ENCODE assay signal across 11 cellular contexts in the genomic region with DNA sequence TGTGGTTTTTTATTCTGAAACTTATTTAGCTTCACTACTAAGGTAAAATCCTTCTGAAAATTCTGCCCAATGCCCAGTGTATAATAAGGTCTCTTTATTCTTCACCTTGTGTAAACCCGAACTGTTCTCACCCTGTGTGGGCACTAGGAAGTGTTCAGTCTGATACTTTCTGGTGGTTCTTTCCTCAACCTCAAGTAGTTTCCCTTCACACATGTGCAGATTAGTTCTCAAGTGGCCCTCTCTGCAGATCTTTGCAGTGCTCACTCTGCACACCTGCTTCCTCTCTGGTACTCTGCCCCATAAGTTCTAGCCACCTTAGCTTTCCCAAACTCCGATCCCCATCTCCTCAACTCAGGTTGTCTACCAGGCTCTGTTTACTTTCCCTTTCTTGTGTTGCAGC.
DNase-seq lines count a peak whose midpoint lies in the region; ATAC-seq, FAIRE-seq and TF ChIP-seq lines count a peak whose summit lies in the region.
"Had no signal": no experiment of that assay in that cellular context is flagged by ENCODE, and none has a peak within 500 bp of the region (broad histone marks: within the 10 kb centered on the region; RNA-seq: fewer than 3 reads in every experiment).

No MANE protein-coding gene starts in this region.

- H3K4me1 ChIP-seq in GM23338 (ENCODE audit: insufficient read depth) = peaks cover 7% of the 10 kb centered on the region
- H3K4me1 ChIP-seq in Peyer's patch = no peaks in the 10 kb centered on the region
- H3K4me1 ChIP-seq: esophagus squamous epithelium had no signal

- H3K36me3 ChIP-seq in bronchial epithelial cell (ENCODE audit: control insufficient read depth, insufficient read depth, low read length) (no peaks in the 10 kb centered on the region), GM23338 (ENCODE audit: insufficient read depth) (no peaks in the 10 kb centered on the region), Peyer's patch (no peaks in the 10 kb centered on the region)
- H3K36me3 ChIP-seq: esophagus squamous epithelium had no signal

- H3K27ac ChIP-seq in GM23338 (ENCODE audit: low read depth) (no peak overlapping the region), Peyer's patch (no peak overlapping the region)
- H3K27ac ChIP-seq: esophagus squamous epithelium had no signal

- H3K4me3 ChIP-seq in bronchial epithelial cell (ENCODE audit: low read depth, low read length) (no peak overlapping the region), GM23338 (no peak overlapping the region), Peyer's patch (no peak overlapping the region)
- H3K4me3 ChIP-seq: esophagus squamous epithelium had no signal

- H4K20me1 ChIP-seq in GM23338 (replicated peaks; ENCODE audit: insufficient read depth) = no peaks in the 10 kb centered on the region

- H3K4me3 Mint-ChIP-seq in GM23338 (no peak overlapping the region), type B pancreatic cell (no peak overlapping the region)

- no peaks in the 10 kb centered on the region for H3K36me3 Mint-ChIP-seq in GM23338 (ENCODE audit: low read depth)
- H3K36me3 Mint-ChIP-seq in type B pancreatic cell = no peaks in the 10 kb centered on the region

- H3K4me2 ChIP-seq in GM23338 = no peak overlapping the region
- H3K4me2 ChIP-seq: SK-N-SH had no signal

- H3K9me2 ChIP-seq in GM23338 (ENCODE audit: insufficient read depth) = no peaks in the 10 kb centered on the region
- H3K9me2 ChIP-seq: SK-N-SH had no signal

- H2AFZ ChIP-seq in GM23338 = no peak overlapping the region

- H3K9me3 ChIP-seq in Peyer's patch = no peaks in the 10 kb centered on the region
- H3K9me3 ChIP-seq: esophagus squamous epithelium, SK-N-SH had no signal

- H3K9me3 Mint-ChIP-seq in GM23338 = no peaks in the 10 kb centered on the region
- H3K9me3 Mint-ChIP-seq in type B pancreatic cell = peaks cover 4% of the 10 kb centered on the region

- H3K27ac Mint-ChIP-seq in GM23338 (no peak overlapping the region), type B pancreatic cell (no peak overlapping the region)

- FAIRE-seq in bronchial epithelial cell (lab: Jason Lieb, UNC) = peak; percentile 7

- no peaks in the 10 kb centered on the region for H3K27me3 Mint-ChIP-seq in GM23338 (ENCODE audit: insufficient read depth, low read depth, poor library complexity)
- H3K27me3 Mint-ChIP-seq in type B pancreatic cell = no peaks in the 10 kb centered on the region

- TF ChIP-seq POLR2A in Peyer's patch (IDR thresholded peaks at IDR 0.05) = no peak

- ATAC-seq in GM18519 (IDR thresholded peaks at IDR 0.05; ENCODE audit: low FRiP score, unreplicated experiment) (peak; percentile 82), GM21360 (IDR thresholded peaks at IDR 0.05; ENCODE audit: unreplicated experiment) (peak; percentile 72), HG03108 (IDR thresholded peaks at IDR 0.05; ENCODE audit: unreplicated experiment) (peak; percentile 89), GM23338 (no peak)

- TF ChIP-seq CTCF in bronchial epithelial cell (IDR thresholded peaks at IDR 0.05; ENCODE audit: insufficient read depth, low read length, severe bottlenecking) (no peak), GM23338 (conservative IDR thresholded peaks at IDR 0.05; ENCODE audit: low read depth in 2 of 2) (no peak), Peyer's patch (IDR thresholded peaks at IDR 0.05) (no peak), type B pancreatic cell (conservative IDR thresholded peaks at IDR 0.05) (no peak)

- no peak for DNase-seq in bronchial epithelial cell (ENCODE audit: low read depth)
- DNase-seq in SIG-M5 treated with dmso at 0.1 percent for 504 hours (lab: John Stamatoyannopoulos, UW; ENCODE audit: unreplicated experiment) = no peak
- no peak for DNase-seq in GM23338 (ENCODE audit: low spot score)
- DNase-seq in Peyer's patch = no peak
- no peak for DNase-seq in type B pancreatic cell (ENCODE audit: extremely low spot score, unreplicated experiment)
- DNase-seq: esophagus squamous epithelium; SK-N-SH; stimulated activated CD4-positive, alpha-beta T cell treated with anti-CD3 and anti-CD28 coated beads, Interleukin-4, amount 100 ng/mL, for 1 hour had no signal

- H3K4me1 Mint-ChIP-seq in GM23338 (peaks cover 11% of the 10 kb centered on the region), type B pancreatic cell (ENCODE audit: unreplicated experiment) (peaks cover 22% of the 10 kb centered on the region)

- no peaks in the 10 kb centered on the region for H3F3A ChIP-seq in GM23338 (replicated peaks; ENCODE audit: low read depth)

- H3K79me2 ChIP-seq in GM23338 (replicated peaks; ENCODE audit: insufficient read depth) = no peaks in the 10 kb centered on the region

- H3K27me3 ChIP-seq in bronchial epithelial cell (ENCODE audit: control insufficient read depth, insufficient read depth, low read length) (no peaks in the 10 kb centered on the region), GM23338 (ENCODE audit: insufficient read depth) (no peaks in the 10 kb centered on the region), Peyer's patch (no peaks in the 10 kb centered on the region)
- H3K27me3 ChIP-seq: esophagus squamous epithelium had no signal

TF ChIP-seq in GM23338, 12 proteins besides CTCF, POLR2A, EP300 and RAD21 (continues in another document):
- TF ChIP-seq ZNF114 (CRISPR knock-in tag; IDR thresholded peaks at IDR 0.05) = no peak
- TF ChIP-seq, protein P1, sequence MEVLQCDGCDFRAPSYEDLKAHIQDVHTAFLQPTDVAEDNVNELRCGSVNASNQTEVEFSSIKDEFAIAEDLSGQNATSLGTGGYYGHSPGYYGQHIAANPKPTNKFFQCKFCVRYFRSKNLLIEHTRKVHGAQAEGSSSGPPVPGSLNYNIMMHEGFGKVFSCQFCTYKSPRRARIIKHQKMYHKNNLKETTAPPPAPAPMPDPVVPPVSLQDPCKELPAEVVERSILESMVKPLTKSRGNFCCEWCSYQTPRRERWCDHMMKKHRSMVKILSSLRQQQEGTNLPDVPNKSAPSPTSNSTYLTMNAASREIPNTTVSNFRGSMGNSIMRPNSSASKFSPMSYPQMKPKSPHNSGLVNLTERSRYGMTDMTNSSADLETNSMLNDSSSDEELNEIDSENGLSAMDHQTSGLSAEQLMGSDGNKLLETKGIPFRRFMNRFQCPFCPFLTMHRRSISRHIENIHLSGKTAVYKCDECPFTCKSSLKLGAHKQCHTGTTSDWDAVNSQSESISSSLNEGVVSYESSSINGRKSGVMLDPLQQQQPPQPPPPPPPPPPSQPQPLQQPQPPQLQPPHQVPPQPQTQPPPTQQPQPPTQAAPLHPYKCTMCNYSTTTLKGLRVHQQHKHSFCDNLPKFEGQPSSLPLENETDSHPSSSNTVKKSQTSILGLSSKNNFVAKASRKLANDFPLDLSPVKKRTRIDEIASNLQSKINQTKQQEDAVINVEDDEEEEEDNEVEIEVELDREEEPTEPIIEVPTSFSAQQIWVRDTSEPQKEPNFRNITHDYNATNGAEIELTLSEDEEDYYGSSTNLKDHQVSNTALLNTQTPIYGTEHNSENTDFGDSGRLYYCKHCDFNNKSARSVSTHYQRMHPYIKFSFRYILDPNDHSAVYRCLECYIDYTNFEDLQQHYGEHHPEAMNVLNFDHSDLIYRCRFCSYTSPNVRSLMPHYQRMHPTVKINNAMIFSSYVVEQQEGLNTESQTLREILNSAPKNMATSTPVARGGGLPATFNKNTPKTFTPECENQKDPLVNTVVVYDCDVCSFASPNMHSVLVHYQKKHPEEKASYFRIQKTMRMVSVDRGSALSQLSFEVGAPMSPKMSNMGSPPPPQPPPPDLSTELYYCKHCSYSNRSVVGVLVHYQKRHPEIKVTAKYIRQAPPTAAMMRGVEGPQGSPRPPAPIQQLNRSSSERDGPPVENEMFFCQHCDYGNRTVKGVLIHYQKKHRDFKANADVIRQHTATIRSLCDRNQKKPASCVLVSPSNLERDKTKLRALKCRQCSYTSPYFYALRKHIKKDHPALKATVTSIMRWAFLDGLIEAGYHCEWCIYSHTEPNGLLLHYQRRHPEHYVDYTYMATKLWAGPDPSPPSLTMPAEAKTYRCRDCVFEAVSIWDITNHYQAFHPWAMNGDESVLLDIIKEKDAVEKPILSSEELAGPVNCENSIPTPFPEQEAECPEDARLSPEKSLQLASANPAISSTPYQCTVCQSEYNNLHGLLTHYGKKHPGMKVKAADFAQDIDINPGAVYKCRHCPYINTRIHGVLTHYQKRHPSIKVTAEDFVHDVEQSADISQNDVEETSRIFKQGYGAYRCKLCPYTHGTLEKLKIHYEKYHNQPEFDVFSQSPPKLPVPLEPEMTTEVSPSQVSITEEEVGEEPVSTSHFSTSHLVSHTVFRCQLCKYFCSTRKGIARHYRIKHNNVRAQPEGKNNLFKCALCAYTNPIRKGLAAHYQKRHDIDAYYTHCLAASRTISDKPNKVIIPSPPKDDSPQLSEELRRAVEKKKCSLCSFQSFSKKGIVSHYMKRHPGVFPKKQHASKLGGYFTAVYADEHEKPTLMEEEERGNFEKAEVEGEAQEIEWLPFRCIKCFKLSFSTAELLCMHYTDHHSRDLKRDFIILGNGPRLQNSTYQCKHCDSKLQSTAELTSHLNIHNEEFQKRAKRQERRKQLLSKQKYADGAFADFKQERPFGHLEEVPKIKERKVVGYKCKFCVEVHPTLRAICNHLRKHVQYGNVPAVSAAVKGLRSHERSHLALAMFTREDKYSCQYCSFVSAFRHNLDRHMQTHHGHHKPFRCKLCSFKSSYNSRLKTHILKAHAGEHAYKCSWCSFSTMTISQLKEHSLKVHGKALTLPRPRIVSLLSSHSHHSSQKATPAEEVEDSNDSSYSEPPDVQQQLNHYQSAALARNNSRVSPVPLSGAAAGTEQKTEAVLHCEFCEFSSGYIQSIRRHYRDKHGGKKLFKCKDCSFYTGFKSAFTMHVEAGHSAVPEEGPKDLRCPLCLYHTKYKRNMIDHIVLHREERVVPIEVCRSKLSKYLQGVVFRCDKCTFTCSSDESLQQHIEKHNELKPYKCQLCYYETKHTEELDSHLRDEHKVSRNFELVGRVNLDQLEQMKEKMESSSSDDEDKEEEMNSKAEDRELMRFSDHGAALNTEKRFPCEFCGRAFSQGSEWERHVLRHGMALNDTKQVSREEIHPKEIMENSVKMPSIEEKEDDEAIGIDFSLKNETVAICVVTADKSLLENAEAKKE (CRISPR knock-in tag; IDR thresholded peaks at IDR 0.05) = no peak
- no peak for TF ChIP-seq ZNF331 (CRISPR knock-in tag; IDR thresholded peaks at IDR 0.05; ENCODE audit: low read depth)
